Comparison of ENCODE assay signal across 1 cellular context in the genomic region with DNA sequence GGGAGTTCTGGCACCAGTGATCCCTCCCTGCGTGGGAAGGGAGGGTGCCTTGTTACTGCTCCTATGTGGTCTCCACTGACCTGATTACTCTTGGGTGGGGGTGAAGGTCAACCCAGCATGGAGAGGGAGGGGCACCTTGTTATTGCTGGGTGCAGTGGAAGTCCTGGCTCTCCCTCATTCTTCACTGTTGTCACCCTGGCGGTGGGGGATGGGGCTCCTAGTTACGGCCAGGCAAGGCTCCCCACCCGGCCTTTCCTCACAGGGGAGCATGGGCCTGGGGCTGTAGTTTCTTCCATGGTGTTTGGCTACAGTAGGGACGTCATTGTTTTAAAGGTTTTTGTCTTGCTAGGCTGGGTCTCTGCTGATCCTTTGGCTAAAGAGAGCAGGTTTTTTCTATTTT.
TF ChIP-seq lines count a peak whose summit lies in the region.

No MANE protein-coding gene starts in this region.

TF ChIP-seq in K562, 482 proteins besides CTCF, POLR2A, EP300 and RAD21:
- TF ChIP-seq ETS2 (tag; IDR thresholded peaks at IDR 0.05; ENCODE audit: borderline replicate concordance, poor library complexity, severe bottlenecking) (no peak), ZFP36 (IDR thresholded peaks at IDR 0.05; ENCODE audit: low read depth, low read length, partially characterized antibody) (no peak)
